ENCODE assay signal across 17 cellular contexts in the genomic region with DNA sequence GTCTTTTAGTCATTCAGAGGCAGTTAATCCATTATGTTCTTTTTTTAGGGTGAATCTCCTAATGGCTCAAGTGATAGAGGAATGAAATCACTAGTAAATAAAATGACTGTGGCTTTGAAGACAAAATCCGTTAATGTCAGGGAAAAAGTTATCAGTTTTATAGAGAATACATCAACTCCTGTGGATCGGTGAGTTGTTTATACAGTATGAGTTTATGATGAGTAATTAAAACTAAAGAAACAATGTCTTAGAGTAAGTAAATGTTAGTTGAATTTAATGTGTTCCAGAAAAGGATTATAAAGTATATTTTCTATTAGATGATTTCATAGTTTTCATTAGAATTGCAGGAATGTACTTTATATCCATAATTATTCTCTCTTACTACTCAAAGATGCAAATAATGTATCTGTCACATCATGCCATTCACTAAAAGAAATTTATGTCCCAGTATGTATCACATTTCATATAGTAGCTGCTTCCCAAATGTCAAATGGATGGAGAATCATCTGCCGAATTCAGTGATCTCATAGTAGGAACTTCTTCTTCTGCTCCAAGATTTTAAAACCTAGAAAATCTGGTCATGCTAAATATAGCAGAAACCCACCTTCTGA. TPM values are rescaled to one million over a fixed set of nuclear protein-coding genes. Genes with fewer than 3 reads are reported as not detected.
DNase-seq lines count a peak whose midpoint lies in the region; ATAC-seq, FAIRE-seq and TF ChIP-seq lines count a peak whose summit lies in the region.
"Had no signal": no experiment of that assay in that cellular context is flagged by ENCODE, and none has a peak within 500 bp of the region (broad histone marks: within the 10 kb centered on the region; RNA-seq: fewer than 3 reads in every experiment).

No MANE protein-coding gene starts in this region.

- H3K4me3 ChIP-seq in HEK293 (ENCODE audit: low read depth, low read length) (no peak overlapping the region), PC-3 (ENCODE audit: low read length) (peak overlapping the region; percentile 14), K562 (no peak overlapping the region)
- H3K4me3 ChIP-seq: A549, HAP-1 had no signal

- H3K27ac Mint-ChIP-seq in effector memory CD8-positive, alpha-beta T cell, result no peak overlapping the region
- H3K27ac Mint-ChIP-seq in activated naive CD8-positive, alpha-beta T cell treated with anti-CD3 and anti-CD28 coated beads for 36 hours, result no peak overlapping the region
- H3K27ac Mint-ChIP-seq: CD8-positive, alpha-beta T cell had no signal

- POLR2A ChIA-PET in HEK293 (lab: Yijun Ruan, JAX), result no interaction called here
- POLR2A ChIA-PET in PC-3 (lab: Charles Lee; ENCODE audit: unreplicated experiment), result interaction anchor here (0.6 kb wide), 1 partner anchor 17 kb away, joined by 3 read pairs; no protein-coding TSS in a partner anchor
- POLR2A ChIA-PET in K562 (lab: Yijun Ruan, JAX), result interaction anchor here (0.7 kb wide), 1 partner anchor 35 kb away, joined by 3 read pairs; no protein-coding TSS in a partner anchor

- no peak overlapping the region for H3K4me3 Mint-ChIP-seq in effector memory CD8-positive, alpha-beta T cell
- no peak overlapping the region for H3K4me3 Mint-ChIP-seq in activated naive CD8-positive, alpha-beta T cell treated with anti-CD3 and anti-CD28 coated beads for 36 hours
- H3K4me3 Mint-ChIP-seq: CD14-positive monocyte; CD8-positive, alpha-beta T cell; IgD-negative memory B cell had no signal

- TF ChIP-seq EP300 in K562 (IDR thresholded peaks at IDR 0.05; ENCODE audit: low read length), result no peak

- peaks cover 0 to 24% of the 10 kb centered on the region in 2 experiments; a peak in 2 of 3 replicates for H3K36me3 ChIP-seq in HEK293 (ENCODE audit: control insufficient read depth in 2 of 2, insufficient read depth in 1 of 2, low read length in 2 of 2)
- H3K36me3 ChIP-seq in PC-3 (ENCODE audit: low read depth, low read length), result peaks cover 11% of the 10 kb centered on the region; the same call in 1 of the 2 replicates
- peaks cover 40% of the 10 kb centered on the region for H3K36me3 ChIP-seq in K562 (ENCODE audit: control insufficient read depth, insufficient read depth, low read length)

- H3K36me3 Mint-ChIP-seq in effector memory CD8-positive, alpha-beta T cell (ENCODE audit: insufficient read depth), result peaks cover 41% of the 10 kb centered on the region
- H3K36me3 Mint-ChIP-seq in activated naive CD8-positive, alpha-beta T cell treated with anti-CD3 and anti-CD28 coated beads for 36 hours, result no peaks in the 10 kb centered on the region
- H3K36me3 Mint-ChIP-seq: IgD-negative memory B cell had no signal

- TF ChIP-seq CTCF in HEK293 (tag by site-specific recombination; IDR thresholded peaks at IDR 0.05) (no peak), PC-3 (conservative IDR thresholded peaks at IDR 0.05; ENCODE audit: low read depth, low read length) (no peak), K562 (IDR thresholded peaks at IDR 0.05 in 2 of 3, conservative IDR thresholded peaks at IDR 0.05 in 1 of 3; ENCODE audit: insufficient read depth in 2 of 3, low read depth in 1 of 3, low read length in 3 of 3) (no peak)

- no peaks in the 10 kb centered on the region for H4K20me1 ChIP-seq in PC-3 (ENCODE audit: low read length)
- H4K20me1 ChIP-seq in K562 (replicated peaks; ENCODE audit: control insufficient read depth, insufficient read depth, low read length), result no peaks in the 10 kb centered on the region

- H3K9ac ChIP-seq in PC-3 (ENCODE audit: low read length) (peak overlapping the region; percentile 14; the same call in 1 of the 2 replicates), K562 (ENCODE audit: insufficient read depth in 1 of 2, low read depth in 2 of 2, low read length in 2 of 2) (no peak overlapping the region)

- in situ Hi-C loops in K562 (cut with MboI), result loop anchor here (10.0 kb wide), 1 partner anchor 284 kb away; no protein-coding TSS in a partner anchor

- H3K9me2 ChIP-seq in PC-3 (replicated peaks; ENCODE audit: low read length), result no peaks in the 10 kb centered on the region

- H3K9me3 Mint-ChIP-seq in effector memory CD8-positive, alpha-beta T cell, result no peaks in the 10 kb centered on the region
- no peaks in the 10 kb centered on the region for H3K9me3 Mint-ChIP-seq in activated naive CD8-positive, alpha-beta T cell treated with anti-CD3 and anti-CD28 coated beads for 36 hours
- H3K9me3 Mint-ChIP-seq: CD8-positive, alpha-beta T cell; IgD-negative memory B cell had no signal

- CTCF ChIA-PET in HEK293 (lab: Yijun Ruan, JAX), result interaction anchor here (1.2 kb wide), 1 partner anchor 12 kb away, joined by 3 read pairs; no protein-coding TSS in a partner anchor
- CTCF ChIA-PET in PC-3 (lab: Charles Lee), result interaction anchor here (0.6 kb wide), 1 partner anchor 1317 kb away, joined by 4 read pairs; no protein-coding TSS in a partner anchor
- CTCF ChIA-PET in K562 (lab: Yijun Ruan, JAX; ENCODE audit: low intra/inter-chr PET ratio), result no interaction called here

- peak; percentile 95 for ATAC-seq in PC-3
- no peak for ATAC-seq in K562
- no peak for ATAC-seq in effector memory CD8-positive, alpha-beta T cell (replicated peaks)
- no peak for ATAC-seq in Right ventricle myocardium superior (ENCODE audit: poor library complexity)
- no peak for ATAC-seq in HG02973 (IDR thresholded peaks at IDR 0.05; ENCODE audit: unreplicated experiment)
- ATAC-seq: A549; CD8-positive, alpha-beta T cell had no signal

- no peaks in the 10 kb centered on the region for H3F3A ChIP-seq in PC-3 (ENCODE audit: low read length, unreplicated experiment)

- peaks cover 0 to 3% of the 10 kb centered on the region in 2 donors for H3K4me1 Mint-ChIP-seq in effector memory CD8-positive, alpha-beta T cell (ENCODE audit: low read depth in 2 of 2)
- H3K4me1 Mint-ChIP-seq in activated naive CD8-positive, alpha-beta T cell treated with anti-CD3 and anti-CD28 coated beads for 36 hours, result no peaks in the 10 kb centered on the region
- H3K4me1 Mint-ChIP-seq: CD14-positive monocyte had no signal

- H3K27me3 ChIP-seq in PC-3 (ENCODE audit: low read length) (no peaks in the 10 kb centered on the region), K562 (ENCODE audit: control insufficient read depth in 2 of 2, insufficient read depth in 2 of 2, low read length in 2 of 2) (no peaks in the 10 kb centered on the region)

- WGBS in K562 (ENCODE audit: insufficient coverage, low coverage, missing lambda C conversion rate), result 82% methylated on average over 3 of the region's 3 CpGs

- H3K9me1 ChIP-seq in K562 (ENCODE audit: control insufficient read depth, insufficient read depth, low read length), result no peaks in the 10 kb centered on the region

- no peaks in the 10 kb centered on the region for H3K27me3 Mint-ChIP-seq in effector memory CD8-positive, alpha-beta T cell
- H3K27me3 Mint-ChIP-seq in activated naive CD8-positive, alpha-beta T cell treated with anti-CD3 and anti-CD28 coated beads for 36 hours, result no peaks in the 10 kb centered on the region
- H3K27me3 Mint-ChIP-seq: IgD-negative memory B cell had no signal

- H3K79me2 ChIP-seq in PC-3 (ENCODE audit: low read length) (no peaks in the 10 kb centered on the region), K562 (ENCODE audit: control insufficient read depth, insufficient read depth, low read length) (no peaks in the 10 kb centered on the region; the same call in 2 of the 3 replicates)

- H3K27ac ChIP-seq in HEK293 (ENCODE audit: extremely low read depth, low read depth, low read length) (no peak overlapping the region), PC-3 (ENCODE audit: low read length) (peak overlapping the region; percentile 47), K562 (ENCODE audit: extremely low read depth, low read depth, low read length) (no peak overlapping the region)
- H3K27ac ChIP-seq: A549 had no signal

- H3K4me2 ChIP-seq in PC-3 (ENCODE audit: low read length) (peak overlapping the region; percentile 33), K562 (ENCODE audit: insufficient read depth, low read length) (no peak overlapping the region)
- H3K4me2 ChIP-seq: A549 had no signal

- FAIRE-seq in K562 (lab: Jason Lieb, UNC), result no peak
- FAIRE-seq: GM12892 had no signal

- H2AFZ ChIP-seq in PC-3 (ENCODE audit: low read length) (no peak overlapping the region), K562 (ENCODE audit: low read depth, low read length) (no peak overlapping the region)

- H3K4me1 ChIP-seq in HEK293 (ENCODE audit: control insufficient read depth, insufficient read depth, low read length) (no peaks in the 10 kb centered on the region), PC-3 (ENCODE audit: insufficient read depth, low read length) (peaks cover 21% of the 10 kb centered on the region), K562 (replicated peaks in 1 of 2; ENCODE audit: control insufficient read depth in 2 of 2, insufficient read depth in 2 of 2, low read length in 2 of 2) (no peaks in the 10 kb centered on the region)
- H3K4me1 ChIP-seq: A549, HAP-1 had no signal

- DNase-seq in PC-3 (peak; percentile 54), K562 (ENCODE audit: extremely low read depth in 1 of 4, low spot score in 3 of 4) (no peak), Right ventricle myocardium superior (no peak)
- DNase-seq in effector memory CD8-positive, alpha-beta T cell, result no peak
- no peak for DNase-seq in activated naive CD8-positive, alpha-beta T cell treated with anti-CD3 and anti-CD28 coated beads for 36 hours
- DNase-seq: CD8-positive, alpha-beta T cell; COR-L47; DND-41; GDM1; GOT3 had no signal

- no peak for TF ChIP-seq RAD21 in K562 (CRISPR knock-in tag; conservative IDR thresholded peaks at IDR 0.05 in 1 of 2, IDR thresholded peaks at IDR 0.05 in 1 of 2)

- TF ChIP-seq POLR2A in K562 (conservative IDR thresholded peaks at IDR 0.05), result no peak

- no TSS peak for BruUV-seq in PC-3 (replicated peaks; lab: Mats Ljungman, UMichigan)
- TSS peak; percentile 2 for BruUV-seq in K562 (replicated peaks; lab: Mats Ljungman, UMichigan)

- no peaks in the 10 kb centered on the region for H3K9me3 ChIP-seq in HEK293 (ENCODE audit: control insufficient read depth, insufficient read depth, low read depth, low read length)
- H3K9me3 ChIP-seq in PC-3 (ENCODE audit: low read length), result no peaks in the 10 kb centered on the region
- no peaks in the 10 kb centered on the region for H3K9me3 ChIP-seq in K562 (replicated peaks; ENCODE audit: control insufficient read depth, insufficient read depth, low read depth, low read length)
- H3K9me3 ChIP-seq: A549, HAP-1 had no signal

- intact Hi-C loops in PC-3 (cut with micrococcal nuclease) (loop anchor here (2.0 to 10.0 kb wide), 3 partner anchors 242 to 404 kb away; no protein-coding TSS in a partner anchor), K562 (cut with micrococcal nuclease) (no loop called here), Right ventricle myocardium superior (cut with DNase I) (loop anchor here (10.0 kb wide), 1 partner anchor 284 kb away; no protein-coding TSS in a partner anchor)

RNA-seq across cellular contexts. Expression of a gene that starts 24.1 kb away (rescaled TPM):
- total RNA-seq in PC-3 (2014; rRNA removed) (37.8 and 63.1 TPM in 2 replicates), K562 (2014; rRNA removed) (10.9 and 11.4 TPM in 2 replicates), K562 (2014; rRNA removed; fragmentation: Illumina TruSeq; extraction: Trizol) (21.5 and 24.8 TPM in 2 replicates), K562 (2015; rRNA removed; fragmentation: Illumina TruSeq; extraction: Trizol) (18.8 and 19.1 TPM in 2 replicates), K562 (2021) (22.1 and 24.9 TPM in 2 replicates), Right ventricle myocardium superior (60.4 TPM)
- total RNA-seq in K562 (2011; cell fraction: chromatin; rRNA removed; ENCODE audit: low replicate concordance), result 21.7 and 43.7 TPM in 2 replicates
- 13.4 and 13.7 TPM in 2 replicates for total RNA-seq in K562 (2011; cell fraction: nucleolus; rRNA removed)
- 22.8 and 32.7 TPM in 2 replicates for total RNA-seq in K562 (2011; cell fraction: nucleoplasm; rRNA removed)
- polyA plus RNA-seq in K562 (2011; rRNA removed) (36.3 and 49.5 TPM in 2 replicates), K562 (2014; fragmentation: Illumina TruSeq; extraction: Trizol) (16.6 and 17.0 TPM in 2 replicates), K562 (2014; fragmentation: Nextera tagmentation; extraction: Ambion mirVana) (10 to 100 TPM; 59.9 to 62.2 TPM), K562 (2014; rRNA removed) (26.7 and 26.9 TPM in 2 replicates)
- 9.1 and 17.4 TPM in 2 replicates for polyA plus RNA-seq in K562 (2011; cell fraction: cytosol; rRNA removed)
- polyA plus RNA-seq in K562 (2011; cell fraction: nucleus; rRNA removed), result 64.7 and 73.1 TPM in 2 replicates
- 28.7 and 29.5 TPM in 2 replicates for polyA plus RNA-seq in K562 (2012)
- polyA minus RNA-seq in K562 (2011; rRNA and poly(A)+ RNA removed), result 14.1 and 16.0 TPM in 2 replicates
- polyA minus RNA-seq in K562 (2011; cell fraction: cytosol; rRNA and poly(A)+ RNA removed), result 6.1 and 6.9 TPM in 2 replicates
- polyA minus RNA-seq in K562 (2011; cell fraction: nucleus; rRNA and poly(A)+ RNA removed), result 12.4 and 14.8 TPM in 2 replicates
- total RNA-seq in activated naive CD8-positive, alpha-beta T cell treated with anti-CD3 and anti-CD28 coated beads for 36 hours, result 10 to 100 TPM; 75.7 to 81.6 TPM

RNA-seq across cellular contexts. Expression of a gene that starts 49.7 kb away (rescaled TPM):
- total RNA-seq in PC-3 (2014; rRNA removed), result 25.6 and 37.9 TPM in 2 replicates
- total RNA-seq in K562 (2011; cell fraction: chromatin; rRNA removed; ENCODE audit: low replicate concordance), result 86.1 and 137 TPM in 2 replicates
- total RNA-seq in K562 (2011; cell fraction: nucleolus; rRNA removed), result 23.0 and 30.1 TPM in 2 replicates
- total RNA-seq in K562 (2011; cell fraction: nucleoplasm; rRNA removed), result 48.8 and 56.6 TPM in 2 replicates
- total RNA-seq in K562 (2014; rRNA removed), result 26.7 and 28.0 TPM in 2 replicates
- total RNA-seq in K562 (2014; rRNA removed; fragmentation: Illumina TruSeq; extraction: Trizol), result 48.7 and 56.5 TPM in 2 replicates
- total RNA-seq in K562 (2015; rRNA removed; fragmentation: Illumina TruSeq; extraction: Trizol), result 32.0 and 35.2 TPM in 2 replicates
- 42.8 and 48.2 TPM in 2 replicates for total RNA-seq in K562 (2021)
- 75.2 and 85.8 TPM in 2 replicates for polyA plus RNA-seq in K562 (2011; rRNA removed)
- polyA plus RNA-seq in K562 (2011; cell fraction: cytosol; rRNA removed), result 13.5 and 23.4 TPM in 2 replicates
- 27.0 and 42.7 TPM in 2 replicates for polyA plus RNA-seq in K562 (2011; cell fraction: nucleus; rRNA removed)
- polyA plus RNA-seq in K562 (2012), result 20.5 and 23.1 TPM in 2 replicates
- 24.4 and 29.0 TPM in 2 replicates for polyA plus RNA-seq in K562 (2014; fragmentation: Illumina TruSeq; extraction: Trizol)
- 10 to 100 TPM; 43.7 to 49.3 TPM for polyA plus RNA-seq in K562 (2014; fragmentation: Nextera tagmentation; extraction: Ambion mirVana)
- 23.4 and 25.8 TPM in 2 replicates for polyA plus RNA-seq in K562 (2014; rRNA removed)
- 104 and 139 TPM in 2 replicates for polyA minus RNA-seq in K562 (2011; rRNA and poly(A)+ RNA removed)
- polyA minus RNA-seq in K562 (2011; cell fraction: cytosol; rRNA and poly(A)+ RNA removed), result 35.6 and 41.3 TPM in 2 replicates
- 27.5 and 53.5 TPM in 2 replicates for polyA minus RNA-seq in K562 (2011; cell fraction: nucleus; rRNA and poly(A)+ RNA removed)
- total RNA-seq in activated naive CD8-positive, alpha-beta T cell treated with anti-CD3 and anti-CD28 coated beads for 36 hours, result 10 to 100 TPM; 18.3 to 21.2 TPM
- total RNA-seq in Right ventricle myocardium superior, result 33.2 TPM
